Comparison of ENCODE assay signal across 17 cellular contexts in the genomic region with DNA sequence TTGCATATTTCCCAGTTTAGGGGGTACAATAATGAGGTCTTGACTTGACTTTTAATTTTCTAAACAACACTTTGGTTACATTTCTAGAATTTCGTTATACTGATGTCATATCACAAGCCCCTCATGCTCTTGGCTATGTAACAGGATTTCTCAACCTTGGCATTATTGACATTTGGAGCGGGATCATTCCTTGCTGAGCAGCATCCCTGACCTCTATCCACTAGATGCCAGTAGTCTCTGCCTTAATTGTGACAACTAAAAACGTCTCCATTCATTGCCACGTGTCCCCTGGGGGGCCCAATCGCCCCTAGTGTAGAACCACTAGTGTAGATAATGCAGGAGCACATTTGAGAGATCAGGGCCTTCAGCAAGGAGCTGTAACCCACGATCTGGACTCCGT.
DNase-seq lines count a peak whose midpoint lies in the region; ATAC-seq, FAIRE-seq and TF ChIP-seq lines count a peak whose summit lies in the region.
"Had no signal": no experiment of that assay in that cellular context is flagged by ENCODE, and none has a peak within 500 bp of the region (broad histone marks: within the 10 kb centered on the region; RNA-seq: fewer than 3 reads in every experiment).

No MANE protein-coding gene starts in this region.

- intact Hi-C loops in posterior vena cava (cut with DNase I) (no loop called here), dorsolateral prefrontal cortex (cut with DNase I) (no loop called here)

- H3K18ac ChIP-seq in H1 (ENCODE audit: extremely low read depth, low read length), result no peak overlapping the region

- no peak overlapping the region for H2BK5ac ChIP-seq in H1 (ENCODE audit: low read depth, low read length)

- no peak overlapping the region for H2BK12ac ChIP-seq in H1 (ENCODE audit: low read depth, low read length)

- CTCF ChIA-PET in H1 (lab: Charles Lee; ENCODE audit: partially characterized antibody), result no interaction called here

- H3K36me3 ChIP-seq in H1 (ENCODE audit: control insufficient read depth in 2 of 4, insufficient read depth in 4 of 4, low read length in 3 of 4), result no peaks in the 10 kb centered on the region
- H3K36me3 ChIP-seq: MG63 had no signal

- WGBS in H1 (ENCODE audit: extremely low coverage in 1 of 2, insufficient coverage in 1 of 2, insufficient read length in 1 of 2, insufficient replicate concordance in 2 of 2, low coverage in 1 of 2, low lambda C conversion rate in 2 of 2, missing lambda C conversion rate in 1 of 2), 2 experiments, result 56% methylated on average over 7 of the region's 7 CpGs; no CpG with 5 or more reads in 1 of the 2 experiments

- TF ChIP-seq RAD21 in H1 (IDR thresholded peaks at IDR 0.05 in 1 of 2, conservative IDR thresholded peaks at IDR 0.05 in 1 of 2; ENCODE audit: low read depth in 2 of 2, low read length in 2 of 2), result peak; percentile 37 to 40

- no peak overlapping the region for H4K91ac ChIP-seq in H1 (replicated peaks; ENCODE audit: insufficient read length, low read length)

- no peak overlapping the region for H3K9ac ChIP-seq in H1 (replicated peaks in 1 of 4; ENCODE audit: extremely low read depth in 1 of 4, low read depth in 3 of 4, low read length in 3 of 4)

- 0 out of 4 replicates have a peak, but pooled peaks of 1 of the 3 experiments have one; percentile 4 for TF ChIP-seq CTCF in H1 (IDR thresholded peaks at IDR 0.05; ENCODE audit: control extremely low read depth in 1 of 3, insufficient read depth in 1 of 3, low read depth in 1 of 3, low read length in 3 of 3)
- TF ChIP-seq CTCF in dorsolateral prefrontal cortex (IDR thresholded peaks at IDR 0.05 in 54 of 56, conservative IDR thresholded peaks at IDR 0.05 in 2 of 56; ENCODE audit: low read depth in 1 of 56, partially characterized antibody in 56 of 56), result no peak

- H3K23ac ChIP-seq in H1 (ENCODE audit: insufficient read length), result no peak overlapping the region

- no peaks in the 10 kb centered on the region for H3K4me1 ChIP-seq in H1 (replicated peaks in 1 of 4; ENCODE audit: control insufficient read depth in 3 of 4, insufficient read depth in 4 of 4, low read length in 3 of 4)

- H3K23me2 ChIP-seq in H1 (ENCODE audit: low read depth, low read length), result no peaks in the 10 kb centered on the region

- H2BK15ac ChIP-seq in H1 (ENCODE audit: low read length), result no peak overlapping the region

- no peak overlapping the region for H4K5ac ChIP-seq in H1 (ENCODE audit: insufficient read length, low read depth, low read length)

- no peak for ATAC-seq in GM18502 (IDR thresholded peaks at IDR 0.05; ENCODE audit: poor library complexity, unreplicated experiment)

- no peak overlapping the region for H2AFZ ChIP-seq in H1 (ENCODE audit: low read length)

- no peaks in the 10 kb centered on the region for H3K9me3 ChIP-seq in H1 (ENCODE audit: insufficient read depth in 2 of 2, low read depth in 1 of 2, low read length in 1 of 2)
- H3K9me3 ChIP-seq: MG63 had no signal

- peak; percentile 7 for FAIRE-seq in H1 (lab: Jason Lieb, UNC)
- FAIRE-seq: G401.6 had no signal

- POLR2A ChIA-PET in H1 (lab: Charles Lee; ENCODE audit: partially characterized antibody), result no interaction called here

- no peak for TF ChIP-seq POLR2A in H1 (IDR thresholded peaks at IDR 0.05; ENCODE audit: control extremely low read depth in 1 of 2, low read depth in 2 of 2, low read length in 2 of 2)

- no peaks in the 10 kb centered on the region for H4K20me1 ChIP-seq in H1 (replicated peaks in 1 of 2; ENCODE audit: control insufficient read depth in 1 of 2, insufficient read depth in 2 of 2, low read length in 2 of 2)

- H3K4ac ChIP-seq in H1 (replicated peaks; ENCODE audit: insufficient read length, low read depth, low read length), result no peak overlapping the region

- H3K14ac ChIP-seq in H1 (ENCODE audit: insufficient read length), result no peak overlapping the region

- H3K4me3 ChIP-seq in H1 (ENCODE audit: extremely low read depth in 1 of 4, insufficient read depth in 2 of 4, low read depth in 3 of 4, low read length in 4 of 4) (no peak overlapping the region), dorsolateral prefrontal cortex (no peak overlapping the region)
- H3K4me3 ChIP-seq: MG63 had no signal

- no peak overlapping the region for H3K56ac ChIP-seq in H1 (replicated peaks; ENCODE audit: insufficient read length, low read depth, low read length)

- H2BK120ac ChIP-seq in H1 (replicated peaks; ENCODE audit: low read depth, low read length), result no peak overlapping the region

- no peaks in the 10 kb centered on the region for H3K79me1 ChIP-seq in H1 (ENCODE audit: low read depth, low read length)

- H3K79me2 ChIP-seq in H1 (ENCODE audit: control insufficient read depth in 1 of 2, insufficient read depth in 2 of 2, low read length in 2 of 2), result no peaks in the 10 kb centered on the region

- DNase-seq in ELF-1 (ENCODE audit: low read depth, low spot score) (peak; percentile 11), NCI-H446 treated with DMSO at 0.1 percent for 48 hours (lab: John Stamatoyannopoulos, UW) (peak; percentile 49), H1 (ENCODE audit: low read depth in 1 of 2, low spot score in 2 of 2) (no peak), posterior vena cava (ENCODE audit: low spot score) (peak; percentile 75), amygdala (lab: John Stamatoyannopoulos, UW) (no peak), dorsolateral prefrontal cortex (no peak)
- DNase-seq: CD4-positive, CD25-positive, alpha-beta regulatory T cell; DMS79; MG63; NCI-H1105; NCI-H1694; NCI-H2107; NCI-H2227 treated with DMSO at 0.1 percent for 48 hours; NCI-H526; SHP77 treated with DMSO at 0.1 percent for 48 hours had no signal

- no peak overlapping the region for H3K27ac ChIP-seq in H1 (ENCODE audit: low read depth, low read length)
- H3K27ac ChIP-seq in dorsolateral prefrontal cortex, result no peak overlapping the region

- H3K27me3 ChIP-seq in H1 (replicated peaks in 1 of 4; ENCODE audit: control insufficient read depth in 3 of 4, extremely low read depth in 1 of 4, insufficient read depth in 3 of 4, low read length in 3 of 4) (no peaks in the 10 kb centered on the region), dorsolateral prefrontal cortex (peaks cover 0 to 51% (median 9%) of the 10 kb centered on the region in 45 donors)
- H3K27me3 ChIP-seq: MG63 had no signal

- H2AK5ac ChIP-seq in H1 (ENCODE audit: low read depth, low read length), result no peak overlapping the region

- no peak overlapping the region for H3K4me2 ChIP-seq in H1 (ENCODE audit: insufficient read depth in 1 of 2, low read depth in 2 of 2, low read length in 2 of 2)

- no peak for TF ChIP-seq EP300 in H1 (IDR thresholded peaks at IDR 0.05; ENCODE audit: borderline replicate concordance in 1 of 2, low read depth in 2 of 2, low read length in 2 of 2)

- H2BK20ac ChIP-seq in H1 (ENCODE audit: low read length), result no peak overlapping the region

- H4K8ac ChIP-seq in H1 (ENCODE audit: extremely low read depth, insufficient read depth, low read length), result no peak overlapping the region

TF ChIP-seq in H1, 55 proteins besides CTCF, POLR2A, EP300 and RAD21:
- no peak for TF ChIP-seq MAFK (IDR thresholded peaks at IDR 0.05; ENCODE audit: low read depth, low read length)

Comparison
In these comparisons a context has a peak if more than half of its experiments do, and no peak if none do; other contexts are left out.
1. DNase-seq: peak in ELF-1 (single experiment), NCI-H446 treated with DMSO at 0.1 percent for 48 hours (single experiment) and posterior vena cava (single experiment); none in H1 (0 of 2), amygdala (0 of 56) and dorsolateral prefrontal cortex (0 of 10).